13 cellular contexts compared by ENCODE assay signal in genomic region chr19:11423164-11423803, GRCh38. TPM values are rescaled to one million over a fixed set of nuclear protein-coding genes. Genes with fewer than 3 reads are reported as not detected.
DNase-seq lines count a peak whose midpoint lies in the region; TF ChIP-seq lines count a peak whose summit lies in the region.
"Had no signal": no experiment of that assay in that cellular context is flagged by ENCODE, and none has a peak within 500 bp of the region (broad histone marks: within the 10 kb centered on the region; RNA-seq: fewer than 3 reads in every experiment).

No MANE protein-coding gene starts in this region.

- H3K9ac ChIP-seq in colonic mucosa (ENCODE audit: low read depth in 2 of 2, low read length in 2 of 2): no peak overlapping the region

- H3K27ac ChIP-seq in colonic mucosa: no peak overlapping the region

- H3K9me3 ChIP-seq in colonic mucosa: no peaks in the 10 kb centered on the region
- H3K9me3 ChIP-seq: gastroesophageal sphincter had no signal

- peak overlapping the region in 1 of 6 donors; percentile 53 for H3K27ac Mint-ChIP-seq in immature natural killer cell

- H3K27me3 Mint-ChIP-seq in immature natural killer cell (ENCODE audit: low read depth in 3 of 3): peaks cover 14 to 26% (median 16%) of the 10 kb centered on the region in 3 donors

- no peaks in the 10 kb centered on the region for H3K9me3 Mint-ChIP-seq in immature natural killer cell

- intact Hi-C loops in colonic mucosa (cut with DNase I): no loop called here

- H3K36me3 ChIP-seq in H7 (replicated peaks; ENCODE audit: control insufficient read depth, insufficient read depth, low read length): no peaks in the 10 kb centered on the region
- no peaks in the 10 kb centered on the region for H3K36me3 ChIP-seq in colonic mucosa
- H3K36me3 ChIP-seq: gastroesophageal sphincter had no signal

- peaks cover 4% of the 10 kb centered on the region for H3K4me1 ChIP-seq in colonic mucosa

- in situ Hi-C loops in GM13977 (cut with MboI; ENCODE audit: low pct_unique_long_range_greater_than_20kb, low sequenced_read_pairs, unreplicated experiment): no loop called here

- peak; percentile 54 for DNase-seq in DMS 273 (lab: John Stamatoyannopoulos, UW; ENCODE audit: unreplicated experiment)
- DNase-seq in DMS 273 treated with DMSO at 0.1 percent for 48 hours (lab: John Stamatoyannopoulos, UW): no peak
- peak; percentile 18 for DNase-seq in H7
- DNase-seq in immature natural killer cell: no peak
- no peak for DNase-seq in GM13977 (ENCODE audit: low spot score)
- no peak for DNase-seq in colonic mucosa
- DNase-seq: 8988T, cerebellar nuclear complex, MV-4-11, SHP77 treated with DMSO at 0.1 percent for 48 hours had no signal

- peaks cover 55% of the 10 kb centered on the region for H3K27me3 ChIP-seq in H7 (ENCODE audit: control insufficient read depth, insufficient read depth, low read length)
- H3K27me3 ChIP-seq in colonic mucosa: peaks cover 47% of the 10 kb centered on the region

- no peak overlapping the region for H3K4me3 ChIP-seq in H7 (ENCODE audit: insufficient read depth, low read depth, low read length)
- H3K4me3 ChIP-seq in colonic mucosa: no peak overlapping the region

- H3K4me1 Mint-ChIP-seq in immature natural killer cell: peaks cover 30 to 31% of the 10 kb centered on the region in 2 donors

- peak overlapping the region; percentile 77 to 87 (median 84) for H3K4me3 Mint-ChIP-seq in immature natural killer cell

- no peaks in the 10 kb centered on the region for H3K36me3 Mint-ChIP-seq in immature natural killer cell

- TF ChIP-seq CTCF in GM13977 (IDR thresholded peaks at IDR 0.05; ENCODE audit: extremely low read depth, insufficient read depth, missing control alignments) (no peak), colonic mucosa (IDR thresholded peaks at IDR 0.05) (no peak)

RNA-seq across cellular contexts. Expression of gene RGL3, which starts 4.2 kb away (rescaled TPM):
- total RNA-seq in H7 (2014; rRNA removed; shearing (Covaris generic)): 1.6 and 7.8 TPM in 2 replicates
- polyA plus RNA-seq in immature natural killer cell: not detected
- total RNA-seq in colonic mucosa: 10 to 100 TPM; 13.8 to 32.7 TPM
- total RNA-seq: HT1080 had no signal

RNA-seq across cellular contexts. Expression of gene ODAD3, which starts 11.6 kb away (rescaled TPM):
- 0.66 and 1.4 TPM in 2 replicates for total RNA-seq in H7 (2014; rRNA removed; shearing (Covaris generic))
- not detected for polyA plus RNA-seq in immature natural killer cell
- under 1 TPM in 1 of 2 donors, not detected in 1; 0.22 TPM for total RNA-seq in colonic mucosa
- total RNA-seq: smooth muscle cell had no signal

RNA-seq across cellular contexts. Expression of gene PRKCSH, which starts 12.2 kb away (rescaled TPM):
- 97.7 and 108 TPM in 2 replicates for total RNA-seq in H7 (2014; rRNA removed; shearing (Covaris generic))
- 10 to 100 TPM; 13.7 to 75.6 (median 28.4) TPM for polyA plus RNA-seq in immature natural killer cell
- total RNA-seq in colonic mucosa: 100 to 1,000 TPM; 308 to 434 TPM

RNA-seq across cellular contexts. Expression of gene EPOR, which starts 39.2 kb away (rescaled TPM):
- 14.9 and 15.8 TPM in 2 replicates for total RNA-seq in H7 (2014; rRNA removed; shearing (Covaris generic))
- polyA plus RNA-seq in immature natural killer cell: 1 to 10 TPM; 3.6 to 5.8 (median 5.4) TPM
- 1 to 10 TPM; 2.8 to 5.8 TPM for total RNA-seq in colonic mucosa

RNA-seq across cellular contexts. Expression of gene SWSAP1, which starts 48.8 kb away (rescaled TPM):
- 3.0 and 3.3 TPM in 2 replicates for total RNA-seq in H7 (2014; rRNA removed; shearing (Covaris generic))
- 1 to 10 TPM; 7.0 to 8.7 (median 8.3) TPM for polyA plus RNA-seq in immature natural killer cell
- total RNA-seq in colonic mucosa: 1 to 10 TPM; 3.0 to 4.6 TPM

Comparison
In these comparisons a context has a peak if more than half of its experiments do, and no peak if none do; other contexts are left out.
1. DNase-seq: peak in DMS 273 (single experiment) and H7 (single experiment); none in DMS 273 treated with DMSO at 0.1 percent for 48 hours (single experiment), immature natural killer cell (0 of 3), GM13977 (single experiment) and colonic mucosa (single experiment).